9 cellular contexts compared by ENCODE assay signal in genomic region chr18:47215554-47216138, GRCh38. TPM values are rescaled to one million over a fixed set of nuclear protein-coding genes. Genes with fewer than 3 reads are reported as not detected.
DNase-seq lines count a peak whose midpoint lies in the region; ATAC-seq and TF ChIP-seq lines count a peak whose summit lies in the region.
"Had no signal": no experiment of that assay in that cellular context is flagged by ENCODE, and none has a peak within 500 bp of the region (broad histone marks: within the 10 kb centered on the region; RNA-seq: fewer than 3 reads in every experiment).

No MANE protein-coding gene starts in this region.

- H3K9me3 ChIP-seq in adipocyte (ENCODE audit: control insufficient read depth, low read length) (no peaks in the 10 kb centered on the region), iPS DF 6.9 (ENCODE audit: control insufficient read depth, insufficient read depth, low read length) (no peaks in the 10 kb centered on the region), suprapubic skin (no peaks in the 10 kb centered on the region)
- no peaks in the 10 kb centered on the region for H3K9me3 ChIP-seq in CD4-positive, alpha-beta T cell (ENCODE audit: control insufficient read depth, low read length)

- H3K4me1 ChIP-seq in adipocyte (ENCODE audit: control insufficient read depth, insufficient read depth, low read length) = no peaks in the 10 kb centered on the region
- H3K4me1 ChIP-seq in iPS DF 6.9 (ENCODE audit: control insufficient read depth, insufficient read depth, low read length) = no peaks in the 10 kb centered on the region
- no peaks in the 10 kb centered on the region for H3K4me1 ChIP-seq in suprapubic skin

- no peak overlapping the region for H3K27ac Mint-ChIP-seq in CD4-positive, alpha-beta T cell

- H3K4me1 Mint-ChIP-seq in CD4-positive, alpha-beta T cell (ENCODE audit: low read depth) = no peaks in the 10 kb centered on the region

- TF ChIP-seq EP300 in suprapubic skin (IDR thresholded peaks at IDR 0.05) = no peak

- POLR2A ChIA-PET in CD4-positive, alpha-beta T cell (lab: Charles Lee) = no interaction called here

- H3K36me3 ChIP-seq in adipocyte (ENCODE audit: control insufficient read depth, insufficient read depth, low read length, severe bottlenecking) (no peaks in the 10 kb centered on the region), iPS DF 6.9 (ENCODE audit: control insufficient read depth, insufficient read depth, low read length) (no peaks in the 10 kb centered on the region), suprapubic skin (no peaks in the 10 kb centered on the region)

- H3K27me3 Mint-ChIP-seq in CD4-positive, alpha-beta T cell = peaks cover 66% of the 10 kb centered on the region

- H3K9me3 Mint-ChIP-seq in CD4-positive, alpha-beta T cell = no peaks in the 10 kb centered on the region

- H3K4me3 Mint-ChIP-seq in CD4-positive, alpha-beta T cell = no peak overlapping the region

- CTCF ChIA-PET in CD4-positive, alpha-beta T cell (lab: Charles Lee) = interaction anchor here (0.7 to 1.5 kb wide), 3 partner anchors 11 to 533 kb away, joined by 3 to 5 read pairs (median 3); no protein-coding TSS in a partner anchor

- no peak overlapping the region for H3K9ac ChIP-seq in adipocyte (ENCODE audit: low read length)

- ATAC-seq in CD4-positive, alpha-beta T cell (ENCODE audit: poor library complexity) = no peak
- no peak for ATAC-seq in GM21737 (IDR thresholded peaks at IDR 0.05; ENCODE audit: unreplicated experiment)

- WGBS in iPS DF 6.9 (ENCODE audit: insufficient coverage, insufficient read length) = no CpG with 5 or more reads among the region's 5 CpGs
- 0% methylated on average over 5 of the region's 5 CpGs for WGBS in suprapubic skin

- H3K27ac ChIP-seq in iPS DF 6.9 (ENCODE audit: low read length) = no peak overlapping the region
- H3K27ac ChIP-seq in suprapubic skin = no peak overlapping the region
- H3K27ac ChIP-seq in CD4-positive, alpha-beta T cell (ENCODE audit: low read depth, low read length) = no peak overlapping the region

- DNase-seq in AG20443 (ENCODE audit: low spot score) (peak; percentile 55), NCI-H2171 (lab: John Stamatoyannopoulos, UW) (peak; percentile 6), adipocyte (ENCODE audit: low read depth) (peak; percentile 59), iPS DF 6.9 (ENCODE audit: low read depth, low spot score) (peak; percentile 35), suprapubic skin (ENCODE audit: low spot score in 2 of 2) (no peak)
- DNase-seq in CD4-positive, alpha-beta T cell = no peak

- peak; percentile 30; the same call in 1 of the 2 replicates for TF ChIP-seq CTCF in GM12874 (IDR thresholded peaks at IDR 0.05; ENCODE audit: insufficient read depth, low read depth, low read length)
- peak; percentile 6 to 41 for TF ChIP-seq CTCF in suprapubic skin (IDR thresholded peaks at IDR 0.05)
- no peak for TF ChIP-seq CTCF in CD4-positive, alpha-beta T cell (IDR thresholded peaks at IDR 0.05)

- H3K4me3 ChIP-seq in adipocyte (ENCODE audit: low read length) (no peak overlapping the region), iPS DF 6.9 (ENCODE audit: low read length) (no peak overlapping the region), suprapubic skin (no peak overlapping the region)

- H3K27me3 ChIP-seq in adipocyte (replicated peaks; ENCODE audit: control insufficient read depth, insufficient read depth, low read length) (peaks cover 54% of the 10 kb centered on the region), iPS DF 6.9 (ENCODE audit: control insufficient read depth, insufficient read depth, low read length) (no peaks in the 10 kb centered on the region), suprapubic skin (peaks cover 33% of the 10 kb centered on the region)
- H3K27me3 ChIP-seq in CD4-positive, alpha-beta T cell (ENCODE audit: control insufficient read depth, insufficient read depth, low read length) = peaks cover 24% of the 10 kb centered on the region

- intact Hi-C loops in CD4-positive, alpha-beta T cell (cut with DNase I, micrococcal nuclease) = loop anchor here (2.0 to 5.0 kb wide), 2 partner anchors 532 to 533 kb away; no protein-coding TSS in a partner anchor

- no peak for TF ChIP-seq POLR2A in suprapubic skin (IDR thresholded peaks at IDR 0.05)

- no peaks in the 10 kb centered on the region for H3K36me3 Mint-ChIP-seq in CD4-positive, alpha-beta T cell (ENCODE audit: low read depth)

RNA-seq across cellular contexts. Expression of gene SKOR2, which starts 35.8 kb away (rescaled TPM):
- not detected for total RNA-seq in suprapubic skin
- total RNA-seq in CD4-positive, alpha-beta T cell = not detected
- total RNA-seq: lower leg skin had no signal

RNA-seq across cellular contexts. Expression of gene IER3IP1, which starts 39.5 kb away (rescaled TPM):
- total RNA-seq in suprapubic skin = 10 to 100 TPM in 3 of 4 donors, 1 to 10 TPM in 1; 7.9 to 14.3 (median 11.2) TPM
- total RNA-seq in CD4-positive, alpha-beta T cell = 1 to 10 TPM; 1.5 to 2.3 TPM

Comparison
In these comparisons a context has a peak if more than half of its experiments do, and no peak if none do; other contexts are left out.
1. DNase-seq: peak in AG20443 (single experiment), NCI-H2171 (single experiment), adipocyte (single experiment) and iPS DF 6.9 (single experiment); none in suprapubic skin (0 of 2) and CD4-positive, alpha-beta T cell (0 of 10).